ENCODE assay signal across 16 cellular contexts in genomic region chr2:191009541-191010374, GRCh38. TPM values are rescaled to one million over a fixed set of nuclear protein-coding genes. Genes with fewer than 3 reads are reported as not detected.
DNase-seq lines count a peak whose midpoint lies in the region; TF ChIP-seq lines count a peak whose summit lies in the region.
"Had no signal": no experiment of that assay in that cellular context is flagged by ENCODE, and none has a peak within 500 bp of the region (broad histone marks: within the 10 kb centered on the region; RNA-seq: fewer than 3 reads in every experiment).

No MANE protein-coding gene starts in this region.

- H3K79me2 ChIP-seq in fibroblast of lung (ENCODE audit: control insufficient read depth, insufficient read depth, low read length) (peaks cover 33% of the 10 kb centered on the region), SK-N-SH (ENCODE audit: insufficient read depth) (peaks cover 38% of the 10 kb centered on the region)

- H3F3A ChIP-seq in SK-N-SH (replicated peaks; ENCODE audit: insufficient read depth): no peaks in the 10 kb centered on the region

- H3K27ac Mint-ChIP-seq in CD8-positive, alpha-beta memory T cell: peak overlapping the region; percentile 15 to 96 (median 64)
- peak overlapping the region; percentile 43 for H3K27ac Mint-ChIP-seq in activated CD4-positive, alpha-beta memory T cell treated with anti-CD3 and anti-CD28 coated beads for 36 hours

- H3K9ac ChIP-seq in fibroblast of lung (ENCODE audit: insufficient read depth, low read length) (no peak overlapping the region), SK-N-SH (no peak overlapping the region)
- H3K9ac ChIP-seq: BLaER1 treated with 17β-estradiol and CSF1 and Interleukin-3, amounts not matched to agents 10 nM and 100 nM had no signal

- H3K27me3 ChIP-seq in CD8-positive, alpha-beta memory T cell (ENCODE audit: insufficient read depth, low read length, poor library complexity, severe bottlenecking): no peaks in the 10 kb centered on the region
- H3K27me3 ChIP-seq in fibroblast of lung (ENCODE audit: control insufficient read depth, insufficient read depth, low read length): no peaks in the 10 kb centered on the region
- no peaks in the 10 kb centered on the region for H3K27me3 ChIP-seq in SK-N-SH (ENCODE audit: insufficient read depth)
- no peaks in the 10 kb centered on the region for H3K27me3 ChIP-seq in ovary
- H3K27me3 ChIP-seq: BLaER1 treated with 17β-estradiol and CSF1 and Interleukin-3, amounts not matched to agents 10 nM and 100 nM; cardiac muscle cell; neutrophil had no signal

- no peaks in the 10 kb centered on the region for H4K20me1 ChIP-seq in fibroblast of lung (ENCODE audit: control insufficient read depth, extremely low read depth, insufficient read depth, low read length)
- H4K20me1 ChIP-seq in SK-N-SH (ENCODE audit: insufficient read depth): no peaks in the 10 kb centered on the region

- no peak overlapping the region for H3K4me3 ChIP-seq in CD8-positive, alpha-beta memory T cell (ENCODE audit: low read length)
- H3K4me3 ChIP-seq in fibroblast of lung (replicated peaks in 1 of 4; ENCODE audit: control extremely low read depth in 1 of 4, insufficient read depth in 1 of 4, low read depth in 3 of 4, low read length in 4 of 4) (no peak overlapping the region), SK-N-SH (ENCODE audit: low read depth in 2 of 2, low read length in 1 of 2) (no peak overlapping the region), ovary (no peak overlapping the region)
- H3K4me3 ChIP-seq: BLaER1 treated with 17β-estradiol and CSF1 and Interleukin-3, amounts not matched to agents 10 nM and 100 nM; cardiac muscle cell; skin epidermis had no signal

- no peak for TF ChIP-seq POLR2A in ovary (IDR thresholded peaks at IDR 0.05)

- H3K4me1 Mint-ChIP-seq in CD8-positive, alpha-beta memory T cell: peaks cover 46 to 65% (median 55%) of the 10 kb centered on the region in 3 donors
- peaks cover 56% of the 10 kb centered on the region for H3K4me1 Mint-ChIP-seq in activated CD4-positive, alpha-beta memory T cell treated with anti-CD3 and anti-CD28 coated beads for 36 hours (ENCODE audit: low read depth)

- H3K9me3 Mint-ChIP-seq in CD8-positive, alpha-beta memory T cell: no peaks in the 10 kb centered on the region
- peaks cover 3% of the 10 kb centered on the region for H3K9me3 Mint-ChIP-seq in activated CD4-positive, alpha-beta memory T cell treated with anti-CD3 and anti-CD28 coated beads for 36 hours

- TF ChIP-seq CTCF in fibroblast of lung (conservative IDR thresholded peaks at IDR 0.05 in 1 of 2, IDR thresholded peaks at IDR 0.05 in 1 of 2; ENCODE audit: low read depth in 1 of 2, low read length in 2 of 2) (no peak), SK-N-SH (IDR thresholded peaks at IDR 0.05) (no peak), ovary (IDR thresholded peaks at IDR 0.05) (no peak)

- H3K36me3 ChIP-seq in CD8-positive, alpha-beta memory T cell (ENCODE audit: insufficient read depth, low read length): peaks cover 45% of the 10 kb centered on the region
- H3K36me3 ChIP-seq in fibroblast of lung (ENCODE audit: control insufficient read depth, insufficient read depth, low read length) (peaks cover 23% of the 10 kb centered on the region), SK-N-SH (replicated peaks in 1 of 2; ENCODE audit: control insufficient read depth in 1 of 2, insufficient read depth in 2 of 2, low read length in 1 of 2) (peaks cover 44 to 61% of the 10 kb centered on the region in 2 experiments), ovary (no peaks in the 10 kb centered on the region)

- intact Hi-C loops in activated CD4-positive, alpha-beta memory T cell treated with anti-CD3 and anti-CD28 coated beads for 36 hours (cut with micrococcal nuclease): loop anchor here (5.0 kb wide), 1 partner anchor 32 kb away; no protein-coding TSS in a partner anchor
- intact Hi-C loops in ovary (cut with DNase I): loop anchor here in 1 of 4 donors (10.0 kb wide), 1 partner anchor 125 kb away; the partner anchor contains the start of gene GLS

- H2AFZ ChIP-seq in fibroblast of lung (ENCODE audit: low read length) (no peak overlapping the region), SK-N-SH (ENCODE audit: low read depth) (no peak overlapping the region)

- H3K36me3 Mint-ChIP-seq in CD8-positive, alpha-beta memory T cell: peaks cover 29 to 62% (median 29%) of the 10 kb centered on the region in 3 donors
- H3K36me3 Mint-ChIP-seq in activated CD4-positive, alpha-beta memory T cell treated with anti-CD3 and anti-CD28 coated beads for 36 hours: peaks cover 54% of the 10 kb centered on the region

- no peak for TF ChIP-seq RAD21 in SK-N-SH (IDR thresholded peaks at IDR 0.05; ENCODE audit: low read length)

- peaks cover 79% of the 10 kb centered on the region for H3K4me1 ChIP-seq in CD8-positive, alpha-beta memory T cell (ENCODE audit: insufficient read depth, low read length)
- H3K4me1 ChIP-seq in fibroblast of lung (ENCODE audit: control insufficient read depth, extremely low read depth, insufficient read depth, low read length) (peaks cover 7% of the 10 kb centered on the region), SK-N-SH (ENCODE audit: control insufficient read depth in 1 of 2, insufficient read depth in 2 of 2, low read depth in 1 of 2, low read length in 1 of 2) (peaks cover 6 to 26% of the 10 kb centered on the region in 2 experiments; a peak in 2 of 4 replicates), ovary (ENCODE audit: insufficient read depth) (peaks cover 20% of the 10 kb centered on the region)

- TF ChIP-seq EP300 in SK-N-SH (IDR thresholded peaks at IDR 0.05; ENCODE audit: borderline replicate concordance in 1 of 2, low read depth in 1 of 2, low read length in 1 of 2): no peak
- TF ChIP-seq EP300 in ovary (IDR thresholded peaks at IDR 0.05): no peak

- WGBS in SK-N-SH (ENCODE audit: low lambda C conversion rate): 93% methylated on average over 4 of the region's 4 CpGs
- WGBS in ovary, 3 donors: 83 to 91% (median 88%) methylated on average over 4 of the region's 4 CpGs

- no peak overlapping the region for H3K4me2 ChIP-seq in fibroblast of lung (ENCODE audit: extremely low read depth, insufficient read depth, low read length)
- H3K4me2 ChIP-seq in SK-N-SH: no peak overlapping the region
- H3K4me2 ChIP-seq: BLaER1 treated with 17β-estradiol and CSF1 and Interleukin-3, amounts not matched to agents 10 nM and 100 nM had no signal

- POLR2A ChIA-PET in CD8-positive, alpha-beta memory T cell (lab: Charles Lee): interaction anchor here (0.8 kb wide), 1 partner anchor 14 kb away, joined by 3 read pairs; no protein-coding TSS in a partner anchor
- POLR2A ChIA-PET in activated CD4-positive, alpha-beta memory T cell treated with anti-CD3 and anti-CD28 coated beads for 36 hours (lab: Charles Lee): interaction anchor here (2.6 kb wide), 1 partner anchor 11 kb away, joined by 15 read pairs; no protein-coding TSS in a partner anchor
- POLR2A ChIA-PET in SK-N-SH (lab: Yijun Ruan, JAX): interaction anchor here (2.7 kb wide), 1 partner anchor 11 kb away, joined by 10 read pairs; no protein-coding TSS in a partner anchor

- no peaks in the 10 kb centered on the region for H3K9me3 ChIP-seq in CD8-positive, alpha-beta memory T cell (ENCODE audit: low read length)
- no peaks in the 10 kb centered on the region for H3K9me3 ChIP-seq in fibroblast of lung (ENCODE audit: control insufficient read depth, insufficient read depth, low read depth, low read length)
- no peaks in the 10 kb centered on the region for H3K9me3 ChIP-seq in SK-N-SH
- no peaks in the 10 kb centered on the region for H3K9me3 ChIP-seq in ovary
- H3K9me3 ChIP-seq: BLaER1 treated with 17β-estradiol and CSF1 and Interleukin-3, amounts not matched to agents 10 nM and 100 nM; neutrophil had no signal

- peak overlapping the region in 5 of 7 donors; percentile 4 to 58 (median 43) for H3K4me3 Mint-ChIP-seq in CD8-positive, alpha-beta memory T cell
- H3K4me3 Mint-ChIP-seq in activated CD4-positive, alpha-beta memory T cell treated with anti-CD3 and anti-CD28 coated beads for 36 hours: peak overlapping the region; percentile 30

- CTCF ChIA-PET in CD8-positive, alpha-beta memory T cell (lab: Charles Lee): interaction anchor here (1.1 to 1.3 kb wide), 2 partner anchors 11 to 133 kb away, joined by 3 read pairs; no protein-coding TSS in a partner anchor
- CTCF ChIA-PET in activated CD4-positive, alpha-beta memory T cell treated with anti-CD3 and anti-CD28 coated beads for 36 hours (lab: Charles Lee): no interaction called here
- CTCF ChIA-PET in SK-N-SH (lab: Yijun Ruan, JAX): interaction anchor here (1.1 kb wide), 1 partner anchor 43 kb away, joined by 3 read pairs; no protein-coding TSS in a partner anchor

- H3K27ac ChIP-seq in CD8-positive, alpha-beta memory T cell (ENCODE audit: low read depth, low read length): no peak overlapping the region
- H3K27ac ChIP-seq in fibroblast of lung (ENCODE audit: insufficient read depth, low read length): no peak overlapping the region
- H3K27ac ChIP-seq in SK-N-SH (ENCODE audit: low read depth in 2 of 2, low read length in 1 of 2): no peak overlapping the region
- no peak overlapping the region for H3K27ac ChIP-seq in ovary
- H3K27ac ChIP-seq: BLaER1 treated with 17β-estradiol and CSF1 and Interleukin-3, amounts not matched to agents 10 nM and 100 nM; cardiac muscle cell; neutrophil had no signal

- H3K9me2 ChIP-seq in SK-N-SH: no peaks in the 10 kb centered on the region

- DNase-seq in AG08396 (ENCODE audit: low spot score) (peak; percentile 27), fibroblast of lung (ENCODE audit: low read depth in 2 of 2) (peak; percentile 34 to 65), inferior parietal cortex (ENCODE audit: extremely low spot score) (no peak), SK-N-SH (no peak), ovary (no peak), NCI-H1105 treated with DMSO at 0.1 percent for 48 hours (lab: John Stamatoyannopoulos, UW) (no peak)
- no peak for DNase-seq in CD8-positive, alpha-beta memory T cell
- DNase-seq in activated CD4-positive, alpha-beta memory T cell treated with anti-CD3 and anti-CD28 coated beads for 36 hours: no peak
- DNase-seq: DND-41, mesendoderm, NCI-H2107, NCI-H82 had no signal

- H3K27me3 Mint-ChIP-seq in CD8-positive, alpha-beta memory T cell: no peaks in the 10 kb centered on the region
- no peaks in the 10 kb centered on the region for H3K27me3 Mint-ChIP-seq in activated CD4-positive, alpha-beta memory T cell treated with anti-CD3 and anti-CD28 coated beads for 36 hours

RNA-seq across cellular contexts. Expression of gene STAT1, which starts 4.2 kb away (rescaled TPM):
- 100 to 1,000 TPM; 142 to 145 TPM for total RNA-seq in CD8-positive, alpha-beta memory T cell
- 173 TPM for polyA plus RNA-seq in CD8-positive, alpha-beta memory T cell
- 100 to 1,000 TPM; 309 to 314 TPM for total RNA-seq in activated CD4-positive, alpha-beta memory T cell treated with anti-CD3 and anti-CD28 coated beads for 36 hours
- total RNA-seq in fibroblast of lung: 101 and 128 TPM in 2 replicates
- 98.2 and 171 TPM in 2 replicates for polyA plus RNA-seq in fibroblast of lung
- 80.8 and 140 TPM in 2 replicates for polyA plus RNA-seq in fibroblast of lung (2012)
- polyA minus RNA-seq in fibroblast of lung (ENCODE audit: low replicate concordance): 90.7 and 129 TPM in 2 replicates
- polyA plus RNA-seq in SK-N-SH (2012; rRNA removed): 22.1 and 26.9 TPM in 2 replicates
- polyA plus RNA-seq in SK-N-SH (2012; cell fraction: cytosol; rRNA removed): 25.8 and 27.2 TPM in 2 replicates
- polyA plus RNA-seq in SK-N-SH (2012; cell fraction: nucleus; rRNA removed): 25.9 and 30.7 TPM in 2 replicates
- 10 to 100 TPM; 27.3 to 57.6 (median 46.4) TPM for total RNA-seq in ovary
- 10 to 100 TPM; 30.5 to 89.2 TPM for polyA plus RNA-seq in ovary

Comparison
In these comparisons a context has a peak if more than half of its experiments do, and no peak if none do; other contexts are left out.
1. DNase-seq: peak in AG08396 (single experiment) and fibroblast of lung (2 of 2); none in CD8-positive, alpha-beta memory T cell (0 of 5), activated CD4-positive, alpha-beta memory T cell treated with anti-CD3 and anti-CD28 coated beads for 36 hours (single experiment), inferior parietal cortex (single experiment), SK-N-SH (single experiment), ovary (0 of 5) and NCI-H1105 treated with DMSO at 0.1 percent for 48 hours (single experiment).